Comparison of ENCODE assay signal across 23 cellular contexts in the genomic region with DNA sequence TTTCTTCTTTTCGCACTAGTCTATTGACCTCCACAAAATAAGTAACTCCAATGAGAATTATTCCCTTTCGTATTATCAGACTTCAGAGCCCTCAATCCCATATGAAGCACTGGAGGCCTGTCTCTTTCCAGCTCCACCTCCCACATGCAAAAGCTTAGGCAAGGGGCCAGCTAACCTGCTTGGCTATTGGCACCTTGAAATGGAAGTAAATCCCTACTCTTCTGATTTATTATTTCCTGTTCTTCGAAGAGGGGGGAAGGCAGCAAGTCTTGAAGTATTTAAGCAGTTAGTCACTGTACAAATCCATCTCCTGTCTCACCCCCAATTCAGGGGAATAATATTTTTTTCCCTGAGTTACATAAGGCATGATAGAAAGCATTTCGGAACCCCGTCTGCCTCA.
DNase-seq lines count a peak whose midpoint lies in the region; FAIRE-seq lines count a peak whose summit lies in the region.
"Had no signal": no experiment of that assay in that cellular context is flagged by ENCODE, and none has a peak within 500 bp of the region (broad histone marks: within the 10 kb centered on the region; RNA-seq: fewer than 3 reads in every experiment).

No MANE protein-coding gene starts in this region.

- in situ Hi-C loops in HAP-1 (cut with MboI; ENCODE audit: low sequenced_read_pairs), result no loop called here

- no peaks in the 10 kb centered on the region for H3K9me3 Mint-ChIP-seq in activated naive CD4-positive, alpha-beta T cell treated with anti-CD3 and anti-CD28 coated beads, Interleukin-2, amount 10 ng/mL, durations not matched to agents 7 days and 5 days

- no peaks in the 10 kb centered on the region for H3K9me3 ChIP-seq in HAP-1
- H3K9me3 ChIP-seq: BE2C had no signal

- no peaks in the 10 kb centered on the region for H3K36me3 ChIP-seq in HAP-1 (replicated peaks)
- H3K36me3 ChIP-seq: BE2C had no signal

- no peak overlapping the region for H3K4me3 ChIP-seq in HAP-1
- H3K4me3 ChIP-seq: GM12878, GM23248, K562 had no signal

- no peaks in the 10 kb centered on the region for H3K27me3 Mint-ChIP-seq in activated naive CD4-positive, alpha-beta T cell treated with anti-CD3 and anti-CD28 coated beads, Interleukin-2, amount 10 ng/mL, durations not matched to agents 7 days and 5 days
- H3K27me3 Mint-ChIP-seq: CD4-positive, CD25-positive, alpha-beta regulatory T cell had no signal

- no peaks in the 10 kb centered on the region for H3K27me3 ChIP-seq in HAP-1 (ENCODE audit: low read depth)
- H3K27me3 ChIP-seq: BE2C had no signal

- H3K27ac Mint-ChIP-seq in activated naive CD4-positive, alpha-beta T cell treated with anti-CD3 and anti-CD28 coated beads, Interleukin-2, amount 10 ng/mL, durations not matched to agents 7 days and 5 days, result no peak overlapping the region
- H3K27ac Mint-ChIP-seq: CD4-positive, CD25-positive, alpha-beta regulatory T cell; CD8-positive, alpha-beta memory T cell had no signal

- DNase-seq in HT1080 (ENCODE audit: low read depth), result peak; percentile 13
- DNase-seq in NCI-H82 (lab: John Stamatoyannopoulos, UW), result peak; percentile 61
- peak; percentile 58 for DNase-seq in kidney tubule cell (ENCODE audit: low spot score)
- DNase-seq in urothelium cell line (ENCODE audit: low spot score), result peak; percentile 18
- DNase-seq in HAP-1 (ENCODE audit: low spot score in 2 of 2), result no peak
- no peak for DNase-seq in HK-2 (ENCODE audit: unreplicated experiment)
- DNase-seq in activated naive CD4-positive, alpha-beta T cell treated with anti-CD3 and anti-CD28 coated beads, Interleukin-2, amount 10 ng/mL, durations not matched to agents 7 days and 5 days, result no peak
- DNase-seq: ACHN; BE2C; C1 segment of cervical spinal cord; CD4-positive, CD25-positive, alpha-beta regulatory T cell; CD8-positive, alpha-beta memory T cell; COR-L47; DMS 273 treated with DMSO at 0.1 percent for 48 hours; DMS53; DND-41; EL; GM23248; HCEC 1CT; IMR-90 had no signal

- H3K4me1 ChIP-seq in HAP-1, result no peaks in the 10 kb centered on the region
- H3K4me1 ChIP-seq: BE2C had no signal

- no peak for FAIRE-seq in urothelium cell line (lab: Jason Lieb, UNC)
- FAIRE-seq: GM12878, HTR-8/SVneo, K562 had no signal

- no peaks in the 10 kb centered on the region for H3K4me1 Mint-ChIP-seq in activated naive CD4-positive, alpha-beta T cell treated with anti-CD3 and anti-CD28 coated beads, Interleukin-2, amount 10 ng/mL, durations not matched to agents 7 days and 5 days
- H3K4me1 Mint-ChIP-seq: CD4-positive, CD25-positive, alpha-beta regulatory T cell; CD8-positive, alpha-beta memory T cell had no signal

- no peaks in the 10 kb centered on the region for H3K36me3 Mint-ChIP-seq in activated naive CD4-positive, alpha-beta T cell treated with anti-CD3 and anti-CD28 coated beads, Interleukin-2, amount 10 ng/mL, durations not matched to agents 7 days and 5 days
- H3K36me3 Mint-ChIP-seq: CD4-positive, CD25-positive, alpha-beta regulatory T cell; CD8-positive, alpha-beta memory T cell had no signal

- H3K4me3 Mint-ChIP-seq in activated naive CD4-positive, alpha-beta T cell treated with anti-CD3 and anti-CD28 coated beads, Interleukin-2, amount 10 ng/mL, durations not matched to agents 7 days and 5 days, result no peak overlapping the region
- H3K4me3 Mint-ChIP-seq: CD4-positive, CD25-positive, alpha-beta regulatory T cell; CD8-positive, alpha-beta memory T cell had no signal

- CTCF ChIA-PET in activated naive CD4-positive, alpha-beta T cell treated with anti-CD3 and anti-CD28 coated beads, Interleukin-2, amount 10 ng/mL, durations not matched to agents 7 days and 5 days (lab: Charles Lee), result no interaction called here

Comparison
In these comparisons a context has a peak if more than half of its experiments do, and no peak if none do; other contexts are left out.
1. DNase-seq: peak in HT1080 (single experiment), NCI-H82 (single experiment), kidney tubule cell (single experiment) and urothelium cell line (single experiment); none in HAP-1 (0 of 2), HK-2 (single experiment) and activated naive CD4-positive, alpha-beta T cell treated with anti-CD3 and anti-CD28 coated beads, Interleukin-2, amount 10 ng/mL, durations not matched to agents 7 days and 5 days (single experiment).